ENCODE assay signal across 25 cellular contexts in genomic region chr4:4485806-4486205, GRCh38.
"Had no signal": no experiment of that assay in that cellular context is flagged by ENCODE, and none has a peak within 500 bp of the region (broad histone marks: within the 10 kb centered on the region; RNA-seq: fewer than 3 reads in every experiment).

No MANE protein-coding gene starts in this region.

- H3K36me3 ChIP-seq: esophagus muscularis mucosa, gastrocnemius medialis, heart right ventricle, left lung had no signal

- FAIRE-seq: endothelial cell of umbilical vein, islet of Langerhans, keratinocyte had no signal

- H3K9me3 Mint-ChIP-seq: memory B cell; naive thymus-derived CD4-positive, alpha-beta T cell had no signal

- H3K27ac Mint-ChIP-seq: memory B cell; naive thymus-derived CD4-positive, alpha-beta T cell had no signal

- H3K4me3 Mint-ChIP-seq: memory B cell; naive thymus-derived CD4-positive, alpha-beta T cell had no signal

- ATAC-seq: gastrocnemius medialis; heart right ventricle; left cardiac atrium; left lung; left ventricle myocardium superior; naive thymus-derived CD4-positive, alpha-beta T cell had no signal

- DNase-seq: dermis blood vessel endothelial cell; dorsolateral prefrontal cortex; effector CD4-positive, alpha-beta T cell; effector memory CD4-positive, alpha-beta T cell; foreskin fibroblast; foreskin melanocyte; gastrocnemius medialis; glutamatergic neuron; head of caudate nucleus; heart right ventricle; hippocampal formation; left cardiac atrium; left lung; left ventricle myocardium superior; mammary epithelial cell; mesendoderm; midbrain; naive thymus-derived CD4-positive, alpha-beta T cell had no signal

- H3K4me1 ChIP-seq: left lung had no signal

- H3K4me3 ChIP-seq: coronary artery, dorsolateral prefrontal cortex, esophagus muscularis mucosa, gastrocnemius medialis, heart right ventricle, left lung, lung had no signal

- H3K27me3 Mint-ChIP-seq: memory B cell; naive thymus-derived CD4-positive, alpha-beta T cell had no signal

- H3K27me3 ChIP-seq: dorsolateral prefrontal cortex, esophagus muscularis mucosa, gastrocnemius medialis, heart right ventricle, left lung had no signal

- H3K9me3 ChIP-seq: esophagus muscularis mucosa, gastrocnemius medialis, heart right ventricle, left lung had no signal

- H3K27ac ChIP-seq: coronary artery, dorsolateral prefrontal cortex, esophagus muscularis mucosa, gastrocnemius medialis, heart right ventricle, left lung had no signal
